Comparison of ENCODE assay signal across 8 cellular contexts in the genomic region with DNA sequence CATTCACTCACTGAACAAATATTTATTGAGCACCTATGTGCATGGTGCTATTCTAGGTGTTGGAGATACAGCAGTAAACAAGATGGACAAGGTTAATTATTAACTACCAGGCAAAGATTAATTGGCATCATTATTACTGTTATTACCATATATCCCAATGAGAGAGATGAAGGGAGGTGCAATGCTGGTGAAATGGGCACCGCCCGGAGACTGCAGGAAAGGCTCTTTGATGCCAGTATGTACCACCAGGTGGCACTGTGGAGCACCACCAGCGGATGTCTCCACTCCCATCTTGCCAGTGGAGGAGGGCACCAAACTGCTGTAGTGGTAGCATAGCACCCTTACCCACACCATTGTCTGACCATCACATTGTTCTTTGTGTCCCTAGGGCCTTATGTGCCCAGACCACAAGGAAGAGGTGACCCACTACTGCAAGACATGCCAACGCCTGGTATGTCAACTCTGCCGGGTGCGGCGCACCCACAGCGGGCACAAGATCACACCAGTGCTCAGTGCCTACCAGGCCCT. TPM values are rescaled to one million over a fixed set of nuclear protein-coding genes. Genes with fewer than 3 reads are reported as not detected.
A peak's percentile ranks its signal among the peaks of the same experiment; 100 is the strongest.
DNase-seq lines count a peak whose midpoint lies in the region; ATAC-seq and TF ChIP-seq lines count a peak whose summit lies in the region.

No MANE protein-coding gene starts in this region.

- H3K4me1 ChIP-seq in parathyroid adenoma, result no peaks in the 10 kb centered on the region

- no peak overlapping the region for H2AFZ ChIP-seq in parathyroid adenoma

- peak; percentile 58 for ATAC-seq in SK-N-SH treated with all-trans-retinoic acid at 6 μM for 48 hours
- ATAC-seq in GM21717 (IDR thresholded peaks at IDR 0.05; ENCODE audit: unreplicated experiment), result no peak

- H3K4me2 ChIP-seq in parathyroid adenoma (ENCODE audit: low read length), result no peak overlapping the region

- DNase-seq in GM10248 (ENCODE audit: extremely low spot score), result peak; percentile 89
- peak; percentile 63 for DNase-seq in NCI-H128 (lab: John Stamatoyannopoulos, UW; ENCODE audit: unreplicated experiment)
- DNase-seq in activated naive CD4-positive, alpha-beta T cell treated with anti-CD3 and anti-CD28 coated beads, Interleukin-2, amount 10 ng/mL, durations not matched to agents 7 days and 5 days, result peak; percentile 92
- DNase-seq in germinal center (ENCODE audit: low spot score), result peak; percentile 90
- DNase-seq in ureter (ENCODE audit: low spot score), result peak; percentile 91

- TF ChIP-seq CTCF in GM10248 (IDR thresholded peaks at IDR 0.05; ENCODE audit: control extremely low read depth, extremely low read depth, low read depth, missing control alignments) (peak; percentile 94), parathyroid adenoma (IDR thresholded peaks at IDR 0.05) (peak; percentile 74)

- H3K36me3 Mint-ChIP-seq in activated naive CD4-positive, alpha-beta T cell treated with anti-CD3 and anti-CD28 coated beads, Interleukin-2, amount 10 ng/mL, durations not matched to agents 7 days and 5 days, result peaks cover 45% of the 10 kb centered on the region

- H3K27ac ChIP-seq in parathyroid adenoma, result no peak overlapping the region

- POLR2A ChIA-PET in GM10248 (lab: Yijun Ruan, JAX), result no interaction called here

- peaks cover 64% of the 10 kb centered on the region for H3K4me1 Mint-ChIP-seq in activated naive CD4-positive, alpha-beta T cell treated with anti-CD3 and anti-CD28 coated beads, Interleukin-2, amount 10 ng/mL, durations not matched to agents 7 days and 5 days

- no peak overlapping the region for H3K9ac ChIP-seq in parathyroid adenoma

- peak overlapping the region; percentile 97 for H3K4me3 Mint-ChIP-seq in activated naive CD4-positive, alpha-beta T cell treated with anti-CD3 and anti-CD28 coated beads, Interleukin-2, amount 10 ng/mL, durations not matched to agents 7 days and 5 days

- CTCF ChIA-PET in GM10248 (lab: Yijun Ruan, JAX), result interaction anchor here (0.7 to 11.6 kb wide), 15 partner anchors 9 to 206 kb away, joined by 3 to 167 read pairs (median 9); partner anchors contain the start of genes MTX1, SHC1 and THBS3
- CTCF ChIA-PET in activated naive CD4-positive, alpha-beta T cell treated with anti-CD3 and anti-CD28 coated beads, Interleukin-2, amount 10 ng/mL, durations not matched to agents 7 days and 5 days (lab: Charles Lee), result interaction anchor here (0.7 to 4.4 kb wide), 13 partner anchors 9 to 147 kb away, joined by 3 to 56 read pairs (median 5); partner anchors contain the start of genes MTX1 and THBS3

- no peaks in the 10 kb centered on the region for H3K27me3 ChIP-seq in parathyroid adenoma (ENCODE audit: control insufficient read depth, insufficient read depth, low read length)

- H3K4me3 ChIP-seq in parathyroid adenoma (ENCODE audit: low read depth, low read length), result no peak overlapping the region

- H3K9me3 ChIP-seq in parathyroid adenoma (ENCODE audit: control insufficient read depth, low read length), result no peaks in the 10 kb centered on the region

- H3K36me3 ChIP-seq in parathyroid adenoma (ENCODE audit: control insufficient read depth, insufficient read depth, low read length), result no peaks in the 10 kb centered on the region

- no peaks in the 10 kb centered on the region for H3K79me2 ChIP-seq in parathyroid adenoma

- H3K9me3 Mint-ChIP-seq in activated naive CD4-positive, alpha-beta T cell treated with anti-CD3 and anti-CD28 coated beads, Interleukin-2, amount 10 ng/mL, durations not matched to agents 7 days and 5 days, result no peaks in the 10 kb centered on the region

- H3K27me3 Mint-ChIP-seq in activated naive CD4-positive, alpha-beta T cell treated with anti-CD3 and anti-CD28 coated beads, Interleukin-2, amount 10 ng/mL, durations not matched to agents 7 days and 5 days, result peaks cover 4% of the 10 kb centered on the region

- peak overlapping the region; percentile 56 for H3K27ac Mint-ChIP-seq in activated naive CD4-positive, alpha-beta T cell treated with anti-CD3 and anti-CD28 coated beads, Interleukin-2, amount 10 ng/mL, durations not matched to agents 7 days and 5 days

TF ChIP-seq in SK-N-SH treated with all-trans-retinoic acid at 6 μM for 48 hours, 23 proteins besides CTCF, POLR2A, EP300 and RAD21:
- TF ChIP-seq CSRNP3 (CRISPR knock-in tag; IDR thresholded peaks at IDR 0.05) (no peak), CREB5 (CRISPR knock-in tag; IDR thresholded peaks at IDR 0.05; ENCODE audit: low read depth) (no peak), ARNTL (CRISPR knock-in tag; IDR thresholded peaks at IDR 0.05; ENCODE audit: borderline replicate concordance, low read depth) (no peak), PATZ1 (CRISPR knock-in tag; IDR thresholded peaks at IDR 0.05; ENCODE audit: borderline replicate concordance) (no peak), ISL1 (CRISPR knock-in tag; IDR thresholded peaks at IDR 0.05) (no peak), RARB (CRISPR knock-in tag; IDR thresholded peaks at IDR 0.05) (no peak), ZFP30 (CRISPR knock-in tag; IDR thresholded peaks at IDR 0.05) (no peak)

RNA-seq across cellular contexts. Expression of gene TRIM46, which starts 3.0 kb away (rescaled TPM):
- total RNA-seq in ureter, result 1.6 TPM

RNA-seq across cellular contexts. Expression of gene KRTCAP2, which starts 3.5 kb away (rescaled TPM):
- 293 TPM for total RNA-seq in ureter

RNA-seq across cellular contexts. Expression of gene THBS3, which starts 31.1 kb away (rescaled TPM):
- total RNA-seq in ureter, result 54.6 TPM

RNA-seq across cellular contexts. Expression of gene MTX1, which starts 31.9 kb away (rescaled TPM):
- total RNA-seq in ureter, result 31.6 TPM

RNA-seq across cellular contexts. Expression of gene DPM3, which starts 36.3 kb away (rescaled TPM):
- total RNA-seq in ureter, result 75.4 TPM
